ENCODE assay signal across 8 cellular contexts in the genomic region with DNA sequence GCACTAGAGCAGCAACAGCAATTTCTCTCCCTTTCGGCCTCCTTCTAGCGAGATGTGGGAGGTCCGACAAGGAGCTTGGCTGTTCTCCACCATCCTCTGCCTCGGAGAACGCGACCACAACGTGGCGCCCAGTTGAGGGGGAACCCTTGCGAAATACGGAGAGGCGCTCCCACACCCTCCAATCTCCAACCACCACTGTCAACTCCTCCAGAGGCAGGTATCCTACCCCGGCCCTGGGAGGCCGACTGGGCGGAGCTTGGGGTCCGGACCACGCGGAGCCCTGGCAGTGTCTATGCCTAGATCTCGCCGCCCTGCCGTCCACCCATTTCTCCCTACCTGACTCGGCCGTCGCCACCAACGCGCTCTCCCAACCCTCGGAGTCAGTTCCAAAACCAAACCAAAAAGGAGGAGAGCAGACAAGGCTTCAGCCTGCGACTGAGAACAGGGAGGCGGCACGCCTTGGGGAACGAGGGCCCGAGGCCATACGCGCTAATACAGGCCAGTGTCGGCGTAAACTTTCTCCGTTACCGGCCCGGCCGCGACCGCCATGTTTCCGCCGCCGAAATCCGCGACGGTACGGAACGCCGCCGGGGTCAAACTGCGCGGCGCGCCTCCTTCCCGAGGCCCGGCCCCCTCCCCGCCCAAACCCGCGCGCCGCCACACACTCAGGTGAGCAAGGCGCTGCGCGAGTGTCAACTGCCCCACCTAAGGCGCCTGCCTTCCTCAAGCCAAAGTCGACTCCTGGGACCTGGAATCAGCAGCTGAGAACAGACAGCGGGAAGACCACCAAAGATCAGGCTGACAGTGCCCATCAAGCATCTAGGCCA. TPM values are rescaled to one million over a fixed set of nuclear protein-coding genes. Genes with fewer than 3 reads are reported as not detected.
DNase-seq lines count a peak whose midpoint lies in the region; ATAC-seq and TF ChIP-seq lines count a peak whose summit lies in the region.

A gene with protein sequence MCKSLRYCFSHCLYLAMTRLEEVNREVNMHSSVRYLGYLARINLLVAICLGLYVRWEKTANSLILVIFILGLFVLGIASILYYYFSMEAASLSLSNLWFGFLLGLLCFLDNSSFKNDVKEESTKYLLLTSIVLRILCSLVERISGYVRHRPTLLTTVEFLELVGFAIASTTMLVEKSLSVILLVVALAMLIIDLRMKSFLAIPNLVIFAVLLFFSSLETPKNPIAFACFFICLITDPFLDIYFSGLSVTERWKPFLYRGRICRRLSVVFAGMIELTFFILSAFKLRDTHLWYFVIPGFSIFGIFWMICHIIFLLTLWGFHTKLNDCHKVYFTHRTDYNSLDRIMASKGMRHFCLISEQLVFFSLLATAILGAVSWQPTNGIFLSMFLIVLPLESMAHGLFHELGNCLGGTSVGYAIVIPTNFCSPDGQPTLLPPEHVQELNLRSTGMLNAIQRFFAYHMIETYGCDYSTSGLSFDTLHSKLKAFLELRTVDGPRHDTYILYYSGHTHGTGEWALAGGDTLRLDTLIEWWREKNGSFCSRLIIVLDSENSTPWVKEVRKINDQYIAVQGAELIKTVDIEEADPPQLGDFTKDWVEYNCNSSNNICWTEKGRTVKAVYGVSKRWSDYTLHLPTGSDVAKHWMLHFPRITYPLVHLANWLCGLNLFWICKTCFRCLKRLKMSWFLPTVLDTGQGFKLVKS (minus strand): TSS at position 570 of the 827 bp plus-strand sequence. CDS start 5,568 bp downstream, outside the sequence.

- H3K4me3 ChIP-seq in iPS-18c (ENCODE audit: insufficient read depth, low read depth, low read length) (peak within 1 kb of the TSS; percentile 91), skeletal muscle tissue (ENCODE audit: low read length in 3 of 3) (peak within 1 kb of the TSS; percentile 90 to 98 (median 98))

- H3K4me1 ChIP-seq in skeletal muscle tissue (ENCODE audit: control insufficient read depth in 3 of 3, insufficient read depth in 3 of 3, low read length in 3 of 3), result peaks cover 2 to 15% (median 11%) of the 10 kb centered on the region in 3 donors

- no peaks in the 10 kb centered on the region for H3K27me3 ChIP-seq in skeletal muscle tissue (ENCODE audit: control insufficient read depth in 3 of 3, insufficient read depth in 3 of 3, low read length in 3 of 3)

- ATAC-seq in GM18520 (IDR thresholded peaks at IDR 0.05; ENCODE audit: unreplicated experiment) (peak; percentile 62), HG03064 (IDR thresholded peaks at IDR 0.05; ENCODE audit: low read depth, unreplicated experiment) (peak; percentile 79)

- in situ Hi-C loops in T47D (cut with HindIII; ENCODE audit: low pct_unique_long_range_greater_than_20kb, low sequenced_read_pairs), result no loop called here

- H3K27ac ChIP-seq in VCaP (peak within 1 kb of the TSS; percentile 95), skeletal muscle tissue (ENCODE audit: low read depth, low read length) (peak within 1 kb of the TSS; percentile 80)

- H3K9ac ChIP-seq in skeletal muscle tissue (ENCODE audit: low read depth in 1 of 3, low read length in 3 of 3), result peak within 1 kb of the TSS; percentile 87 to 94 (median 94)

- TF ChIP-seq CTCF in VCaP (conservative IDR thresholded peaks at IDR 0.05), result no peak

- H3K9me3 ChIP-seq in iPS-18c (ENCODE audit: control insufficient read depth, insufficient read depth, low read length), result no peaks in the 10 kb centered on the region
- H3K9me3 ChIP-seq in skeletal muscle tissue (ENCODE audit: control insufficient read depth in 3 of 3, low read length in 3 of 3), result no peaks in the 10 kb centered on the region

- no peaks in the 10 kb centered on the region for H3K36me3 ChIP-seq in skeletal muscle tissue (ENCODE audit: control insufficient read depth in 3 of 3, insufficient read depth in 3 of 3, low read length in 3 of 3)

- DNase-seq in A172 (ENCODE audit: low spot score) (peak; percentile 64), NCI-H2171 (lab: John Stamatoyannopoulos, UW) (peak; percentile 85), T47D (ENCODE audit: low read depth in 1 of 2, low spot score in 1 of 2) (peak; percentile 42 to 84)

RNA-seq across cellular contexts. Expression of the gene that starts here (rescaled TPM):
- 14.1 and 19.8 TPM in 2 replicates for total RNA-seq in A172 (2014; rRNA removed; shearing (Covaris generic))
- 20.4 TPM for total RNA-seq in skeletal muscle tissue

Comparison
In these comparisons a context has a peak if more than half of its experiments do, and no peak if none do; other contexts are left out.
1. Peak in every context shown above with its lines: DNase-seq, ATAC-seq, H3K4me3 ChIP-seq and H3K27ac ChIP-seq.